In genomic region chr5:137871571-137871970, GRCh38 we compare ENCODE assay signal across 18 cellular contexts. TPM values are rescaled to one million over a fixed set of nuclear protein-coding genes. Genes with fewer than 3 reads are reported as not detected.
DNase-seq lines count a peak whose midpoint lies in the region; ATAC-seq and TF ChIP-seq lines count a peak whose summit lies in the region.
"Had no signal": no experiment of that assay in that cellular context is flagged by ENCODE, and none has a peak within 500 bp of the region (broad histone marks: within the 10 kb centered on the region; RNA-seq: fewer than 3 reads in every experiment).

No MANE protein-coding gene starts in this region.

- H3K27ac ChIP-seq in dorsolateral prefrontal cortex (peak overlapping the region in 41 of 59 donors; percentile 3 to 86 (median 71)), parathyroid adenoma (peak overlapping the region; percentile 11)
- H3K27ac ChIP-seq: 22Rv1, GM23248 had no signal

- no peaks in the 10 kb centered on the region for H3K9me3 Mint-ChIP-seq in activated T-helper 1 cell treated with anti-CD3 and anti-CD28 coated beads, Interleukin-12 subunit alpha, Interleukin-12 subunit beta, Interleukin-2, Interleukin-4 antibody, amounts not matched to agents 30 ng/mL and 10 ng/mL and 1 ng/mL, durations not matched to agents 14 hours and 24 hours and 36 hours
- H3K9me3 Mint-ChIP-seq: CD14-positive monocyte; CD8-positive, alpha-beta T cell had no signal

- H3K27me3 ChIP-seq in dorsolateral prefrontal cortex (no peaks in the 10 kb centered on the region), parathyroid adenoma (ENCODE audit: control insufficient read depth, insufficient read depth, low read length) (no peaks in the 10 kb centered on the region)

- ATAC-seq in Right ventricle myocardium superior (ENCODE audit: poor library complexity) (peak; percentile 21), left cardiac atrium (no peak), GM18502 (IDR thresholded peaks at IDR 0.05; ENCODE audit: poor library complexity, unreplicated experiment) (no peak)
- ATAC-seq: CD8-positive, alpha-beta T cell; HCT116 had no signal

- no peaks in the 10 kb centered on the region for H3K36me3 Mint-ChIP-seq in activated T-helper 1 cell treated with anti-CD3 and anti-CD28 coated beads, Interleukin-12 subunit alpha, Interleukin-12 subunit beta, Interleukin-2, Interleukin-4 antibody, amounts not matched to agents 30 ng/mL and 10 ng/mL and 1 ng/mL, durations not matched to agents 14 hours and 24 hours and 36 hours (ENCODE audit: low read depth)
- H3K36me3 Mint-ChIP-seq: CD14-positive monocyte; CD8-positive, alpha-beta T cell had no signal

- H2AFZ ChIP-seq in parathyroid adenoma = peak overlapping the region; percentile 28
- H2AFZ ChIP-seq: GM23248 had no signal

- DNase-seq in Right ventricle myocardium superior (no peak), left cardiac atrium (no peak), dorsolateral prefrontal cortex (no peak), superior temporal gyrus (ENCODE audit: extremely low spot score) (peak; percentile 44), islet precursor cell (no peak)
- no peak for DNase-seq in activated T-helper 1 cell treated with anti-CD3 and anti-CD28 coated beads, Interleukin-12 subunit alpha, Interleukin-12 subunit beta, Interleukin-2, Interleukin-4 antibody, amounts not matched to agents 30 ng/mL and 10 ng/mL and 1 ng/mL, durations not matched to agents 14 hours and 24 hours and 36 hours (ENCODE audit: low spot score)
- DNase-seq: CD8-positive, alpha-beta T cell; COR-L47; DMS153; DND-41; GDM1; GM23248 had no signal

- no peaks in the 10 kb centered on the region for H3K36me3 ChIP-seq in parathyroid adenoma (ENCODE audit: control insufficient read depth, insufficient read depth, low read length)

- no peaks in the 10 kb centered on the region for H3K4me1 Mint-ChIP-seq in activated T-helper 1 cell treated with anti-CD3 and anti-CD28 coated beads, Interleukin-12 subunit alpha, Interleukin-12 subunit beta, Interleukin-2, Interleukin-4 antibody, amounts not matched to agents 30 ng/mL and 10 ng/mL and 1 ng/mL, durations not matched to agents 14 hours and 24 hours and 36 hours (ENCODE audit: low read depth)
- H3K4me1 Mint-ChIP-seq: CD14-positive monocyte had no signal

- no peak for TF ChIP-seq CTCF in dorsolateral prefrontal cortex (IDR thresholded peaks at IDR 0.05 in 54 of 56, conservative IDR thresholded peaks at IDR 0.05 in 2 of 56; ENCODE audit: low read depth in 1 of 56, partially characterized antibody in 56 of 56)
- TF ChIP-seq CTCF in parathyroid adenoma (IDR thresholded peaks at IDR 0.05) = no peak

- no peak overlapping the region for H3K27ac Mint-ChIP-seq in activated T-helper 1 cell treated with anti-CD3 and anti-CD28 coated beads, Interleukin-12 subunit alpha, Interleukin-12 subunit beta, Interleukin-2, Interleukin-4 antibody, amounts not matched to agents 30 ng/mL and 10 ng/mL and 1 ng/mL, durations not matched to agents 14 hours and 24 hours and 36 hours
- H3K27ac Mint-ChIP-seq: CD14-positive monocyte; CD8-positive, alpha-beta T cell had no signal

- no peak overlapping the region for H3K9ac ChIP-seq in parathyroid adenoma
- H3K9ac ChIP-seq: GM23248 had no signal

- no peak overlapping the region for H3K4me3 ChIP-seq in dorsolateral prefrontal cortex
- no peak overlapping the region for H3K4me3 ChIP-seq in parathyroid adenoma (ENCODE audit: low read depth, low read length)
- H3K4me3 ChIP-seq: GM23248 had no signal

- intact Hi-C loops in Right ventricle myocardium superior (cut with DNase I) (no loop called here), left cardiac atrium (cut with DNase I) (no loop called here), dorsolateral prefrontal cortex (cut with DNase I) (no loop called here)
- intact Hi-C loops in activated T-helper 1 cell treated with anti-CD3 and anti-CD28 coated beads, Interleukin-12 subunit alpha, Interleukin-12 subunit beta, Interleukin-2, Interleukin-4 antibody, amounts not matched to agents 30 ng/mL and 10 ng/mL and 1 ng/mL, durations not matched to agents 14 hours and 24 hours and 36 hours (cut with micrococcal nuclease) = no loop called here

- H3K4me2 ChIP-seq in parathyroid adenoma (ENCODE audit: low read length) = no peak overlapping the region

- H3K9me3 ChIP-seq in parathyroid adenoma (ENCODE audit: control insufficient read depth, low read length) = no peaks in the 10 kb centered on the region

- H3K4me3 Mint-ChIP-seq in activated T-helper 1 cell treated with anti-CD3 and anti-CD28 coated beads, Interleukin-12 subunit alpha, Interleukin-12 subunit beta, Interleukin-2, Interleukin-4 antibody, amounts not matched to agents 30 ng/mL and 10 ng/mL and 1 ng/mL, durations not matched to agents 14 hours and 24 hours and 36 hours = no peak overlapping the region
- H3K4me3 Mint-ChIP-seq: CD14-positive monocyte; CD8-positive, alpha-beta T cell had no signal

- peaks cover 6% of the 10 kb centered on the region for H3K4me1 ChIP-seq in parathyroid adenoma

- no peaks in the 10 kb centered on the region for H3K79me2 ChIP-seq in parathyroid adenoma

- H3K27me3 Mint-ChIP-seq in activated T-helper 1 cell treated with anti-CD3 and anti-CD28 coated beads, Interleukin-12 subunit alpha, Interleukin-12 subunit beta, Interleukin-2, Interleukin-4 antibody, amounts not matched to agents 30 ng/mL and 10 ng/mL and 1 ng/mL, durations not matched to agents 14 hours and 24 hours and 36 hours (ENCODE audit: insufficient read depth) = no peaks in the 10 kb centered on the region

RNA-seq across cellular contexts. Expression of gene MYOT, which starts 3.9 kb away (rescaled TPM):
- total RNA-seq in Right ventricle myocardium superior (11.7 TPM), left cardiac atrium (100 to 1,000 TPM in 1 of 2 donors, 10 to 100 TPM in 1; 90.8 to 117 TPM), dorsolateral prefrontal cortex (10 to 100 TPM in 50 of 120 experiments, 1 to 10 TPM in 69, under 1 TPM in 1; 0.72 to 31.0 (median 8.7) TPM)
- not detected in 2 replicates for total RNA-seq in activated T-helper 1 cell treated with anti-CD3 and anti-CD28 coated beads, Interleukin-12 subunit alpha, Interleukin-12 subunit beta, Interleukin-2, Interleukin-4 antibody, amounts not matched to agents 30 ng/mL and 10 ng/mL and 1 ng/mL, durations not matched to agents 14 hours and 24 hours and 36 hours
- total RNA-seq: A673; CD8-positive, alpha-beta T cell; GM23248 had no signal

RNA-seq across cellular contexts. Expression of gene PKD2L2, which starts 17.7 kb away (rescaled TPM):
- total RNA-seq in Right ventricle myocardium superior = 0.48 TPM
- under 1 TPM; 0.24 to 0.52 TPM for total RNA-seq in left cardiac atrium
- 1 to 10 TPM in 8 of 120 experiments, under 1 TPM in 26, not detected in 86; 0.31 to 1.6 (median 0.65) TPM for total RNA-seq in dorsolateral prefrontal cortex
- not detected in 2 replicates for total RNA-seq in activated T-helper 1 cell treated with anti-CD3 and anti-CD28 coated beads, Interleukin-12 subunit alpha, Interleukin-12 subunit beta, Interleukin-2, Interleukin-4 antibody, amounts not matched to agents 30 ng/mL and 10 ng/mL and 1 ng/mL, durations not matched to agents 14 hours and 24 hours and 36 hours
- total RNA-seq: A673; CD8-positive, alpha-beta T cell; GM23248 had no signal
